Comparison of ENCODE assay signal across 33 cellular contexts in genomic region chr14:53912121-53912520, GRCh38. TPM values are rescaled to one million over a fixed set of nuclear protein-coding genes. Genes with fewer than 3 reads are reported as not detected.
"Had no signal": no experiment of that assay in that cellular context is flagged by ENCODE, and none has a peak within 500 bp of the region (broad histone marks: within the 10 kb centered on the region; RNA-seq: fewer than 3 reads in every experiment).

No MANE protein-coding gene starts in this region.

- H3K27ac ChIP-seq: PC-9, RWPE1, WERI-Rb-1 had no signal

- H3K4me3 ChIP-seq: K562, PC-9 had no signal

- DNase-seq: activated CD4-positive, alpha-beta memory T cell treated with anti-CD3 and anti-CD28 coated beads, Interleukin-2, amount 10 ng/mL, durations not matched to agents 7 days and 5 days; activated CD4-positive, alpha-beta T cell treated with anti-CD3 and anti-CD28 coated beads for 1 hour; activated CD4-positive, alpha-beta T cell treated with anti-CD3 and anti-CD28 coated beads for 48 hours; activated CD4-positive, CD25-positive, alpha-beta regulatory T cell; activated CD8-positive, alpha-beta memory T cell treated with anti-CD3 and anti-CD28 coated beads for 24 hours; activated CD8-positive, alpha-beta memory T cell treated with anti-CD3 and anti-CD28 coated beads, Interleukin-2, amount 10 ng/mL, durations not matched to agents 7 days and 5 days; activated CD8-positive, alpha-beta memory T cell treated with anti-CD3 and anti-CD28 coated beads, Interleukin-2, amount 50 U/mL, for 48 hours; activated effector memory CD4-positive, alpha-beta T cell treated with Interleukin-2 at 50 U/mL for 16 hours; activated naive CD4-positive, alpha-beta T cell treated with anti-CD3 and anti-CD28 coated beads, Interleukin-2, amount 10 ng/mL, durations not matched to agents 7 days and 5 days; activated naive CD8-positive, alpha-beta T cell treated with anti-CD3 and anti-CD28 coated beads, Interleukin-2, amount 50 U/mL, for 24 hours; activated T-cell treated with anti-CD3 and anti-CD28 coated beads, Interleukin-2, amount 50 U/mL, for 48 hours; anterior cingulate cortex; caudate nucleus; cerebellar nuclear complex; NCI-H1417 treated with DMSO at 0.1 percent for 48 hours; NCI-H187 treated with DMSO at 0.1 percent for 48 hours; NCI-H2081 treated with DMSO at 0.1 percent for 48 hours; NCI-H2171 treated with DMSO at 0.1 percent for 48 hours; NCI-H2227 treated with DMSO at 0.1 percent for 48 hours; NCI-H524 treated with DMSO at 0.1 percent for 48 hours; NCI-H748 treated with DMSO at 0.1 percent for 48 hours; NK-92 treated with Interleukin-12 subunit alpha and Interleukin-12 subunit beta, amount 100 ng/mL, for 24 hours; PC-9; SIG-M5; T-cell; T-helper 17 cell; WERI-Rb-1 had no signal

- H3K36me3 ChIP-seq: WERI-Rb-1 had no signal

- ATAC-seq: activated CD8-positive, alpha-beta memory T cell treated with anti-CD3 and anti-CD28 coated beads, Interleukin-2, amount 10 ng/mL, durations not matched to agents 7 days and 5 days; activated naive CD8-positive, alpha-beta T cell treated with anti-CD3 and anti-CD28 coated beads, Interleukin-2, amount 50 U/mL, for 24 hours; K562; Right ventricle myocardium inferior; SK-N-SH treated with all-trans-retinoic acid at 6 μM for 48 hours; T-cell; T-helper 17 cell had no signal

RNA-seq across cellular contexts. Expression of gene BMP4, which starts 44.5 kb away (rescaled TPM):
- total RNA-seq: K562, NCI-H460, OCI-LY7, T-helper 17 cell had no signal
